In the genomic region with DNA sequence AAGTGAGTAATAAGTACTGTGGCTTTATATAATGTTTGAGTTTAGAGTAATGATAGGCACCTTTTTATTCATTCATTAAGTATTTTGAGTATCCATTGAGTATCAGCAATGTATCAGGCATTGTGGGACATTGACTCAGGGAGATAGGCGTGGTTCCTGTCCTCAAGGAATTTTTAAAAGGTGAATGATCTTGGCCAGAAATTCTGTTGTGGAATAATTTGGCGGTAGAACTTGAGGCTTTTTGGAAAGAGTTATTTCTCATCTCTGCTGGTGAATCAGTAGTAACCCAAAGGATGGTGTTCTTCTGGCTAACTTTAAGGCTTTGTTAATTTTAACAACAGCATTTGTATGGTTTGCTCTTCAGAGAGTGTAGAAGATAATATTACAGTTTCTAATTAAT, we compare ENCODE assay signal across 9 cellular contexts. TPM values are rescaled to one million over a fixed set of nuclear protein-coding genes. Genes with fewer than 3 reads are reported as not detected.
A peak's percentile ranks its signal among the peaks of the same experiment; 100 is the strongest.
DNase-seq lines count a peak whose midpoint lies in the region; ATAC-seq and TF ChIP-seq lines count a peak whose summit lies in the region.
"Had no signal": no experiment of that assay in that cellular context is flagged by ENCODE, and none has a peak within 500 bp of the region (broad histone marks: within the 10 kb centered on the region; RNA-seq: fewer than 3 reads in every experiment).

No MANE protein-coding gene starts in this region.

- no peak for TF ChIP-seq EP300 in suprapubic skin (IDR thresholded peaks at IDR 0.05)

- TF ChIP-seq POLR2A in suprapubic skin (IDR thresholded peaks at IDR 0.05) (no peak), lower leg skin (IDR thresholded peaks at IDR 0.05) (no peak)

- H3K36me3 ChIP-seq in suprapubic skin, result no peaks in the 10 kb centered on the region

- H3K9me3 Mint-ChIP-seq in activated CD8-positive, alpha-beta memory T cell treated with anti-CD3 and anti-CD28 coated beads, Interleukin-2, amount 10 ng/mL, durations not matched to agents 7 days and 5 days (ENCODE audit: low read depth), result no peaks in the 10 kb centered on the region
- H3K9me3 Mint-ChIP-seq in activated CD4-positive, alpha-beta memory T cell treated with anti-CD3 and anti-CD28 coated beads for 36 hours, result no peaks in the 10 kb centered on the region

- no peak for DNase-seq in activated CD8-positive, alpha-beta memory T cell treated with anti-CD3 and anti-CD28 coated beads, Interleukin-2, amount 10 ng/mL, durations not matched to agents 7 days and 5 days
- DNase-seq in activated CD8-positive, alpha-beta memory T cell treated with anti-CD3 and anti-CD28 coated beads, Interleukin-2, amount 50 U/mL, for 4 hours, result no peak
- no peak for DNase-seq in activated CD4-positive, alpha-beta memory T cell treated with anti-CD3 and anti-CD28 coated beads for 36 hours
- no peak for DNase-seq in right cardiac atrium
- DNase-seq in suprapubic skin (ENCODE audit: low spot score in 2 of 2), result peak in 1 of 2 donors; percentile 21
- DNase-seq in NCI-H69 (lab: John Stamatoyannopoulos, UW), result no peak
- DNase-seq in lower leg skin (ENCODE audit: low spot score in 2 of 2), result no peak
- DNase-seq: RPMI8226 had no signal

- no peaks in the 10 kb centered on the region for H3K27me3 Mint-ChIP-seq in activated CD8-positive, alpha-beta memory T cell treated with anti-CD3 and anti-CD28 coated beads, Interleukin-2, amount 10 ng/mL, durations not matched to agents 7 days and 5 days
- H3K27me3 Mint-ChIP-seq in activated CD4-positive, alpha-beta memory T cell treated with anti-CD3 and anti-CD28 coated beads for 36 hours, result no peaks in the 10 kb centered on the region

- peaks cover 57% of the 10 kb centered on the region for H3K4me1 Mint-ChIP-seq in activated CD8-positive, alpha-beta memory T cell treated with anti-CD3 and anti-CD28 coated beads, Interleukin-2, amount 10 ng/mL, durations not matched to agents 7 days and 5 days
- H3K4me1 Mint-ChIP-seq in activated CD4-positive, alpha-beta memory T cell treated with anti-CD3 and anti-CD28 coated beads for 36 hours (ENCODE audit: low read depth), result peaks cover 65% of the 10 kb centered on the region

- POLR2A ChIA-PET in activated CD4-positive, alpha-beta memory T cell treated with anti-CD3 and anti-CD28 coated beads for 36 hours (lab: Charles Lee), result interaction anchor here (1.3 to 3.1 kb wide), 4 partner anchors 48 to 72 kb away, joined by 3 to 17 read pairs (median 10); no protein-coding TSS in a partner anchor

- H3K4me3 ChIP-seq in right cardiac atrium (ENCODE audit: low read length) (peak overlapping the region; percentile 76), suprapubic skin (peak overlapping the region; percentile 99), lower leg skin (ENCODE audit: low read depth, poor library complexity, severe bottlenecking) (no peak overlapping the region)

- CTCF ChIA-PET in activated CD8-positive, alpha-beta memory T cell treated with anti-CD3 and anti-CD28 coated beads, Interleukin-2, amount 10 ng/mL, durations not matched to agents 7 days and 5 days (lab: Charles Lee), result interaction anchor here (0.8 to 1.2 kb wide), 3 partner anchors 26 to 118 kb away, joined by 3 to 4 read pairs (median 3); no protein-coding TSS in a partner anchor
- CTCF ChIA-PET in activated CD4-positive, alpha-beta memory T cell treated with anti-CD3 and anti-CD28 coated beads for 36 hours (lab: Charles Lee), result interaction anchor here (1.4 to 2.0 kb wide), 4 partner anchors 10 to 67 kb away, joined by 8 to 13 read pairs (median 9); no protein-coding TSS in a partner anchor

- no peaks in the 10 kb centered on the region for H3K27me3 ChIP-seq in right cardiac atrium (ENCODE audit: control insufficient read depth, insufficient read depth)
- H3K27me3 ChIP-seq in suprapubic skin, result no peaks in the 10 kb centered on the region

- TF ChIP-seq CTCF in suprapubic skin (IDR thresholded peaks at IDR 0.05) (no peak), lower leg skin (IDR thresholded peaks at IDR 0.05) (no peak)

- no peak for ATAC-seq in activated CD8-positive, alpha-beta memory T cell treated with anti-CD3 and anti-CD28 coated beads, Interleukin-2, amount 10 ng/mL, durations not matched to agents 7 days and 5 days
- no peak for ATAC-seq in right cardiac atrium
- ATAC-seq in HG02642 (IDR thresholded peaks at IDR 0.05; ENCODE audit: poor library complexity, unreplicated experiment), result no peak

- H3K9me3 ChIP-seq in right cardiac atrium (ENCODE audit: control insufficient read depth, low read length) (no peaks in the 10 kb centered on the region), suprapubic skin (no peaks in the 10 kb centered on the region)

- H3K36me3 Mint-ChIP-seq in activated CD8-positive, alpha-beta memory T cell treated with anti-CD3 and anti-CD28 coated beads, Interleukin-2, amount 10 ng/mL, durations not matched to agents 7 days and 5 days, result peaks cover 31% of the 10 kb centered on the region
- H3K36me3 Mint-ChIP-seq in activated CD4-positive, alpha-beta memory T cell treated with anti-CD3 and anti-CD28 coated beads for 36 hours, result peaks cover 15% of the 10 kb centered on the region

- no peak overlapping the region for H3K27ac Mint-ChIP-seq in activated CD8-positive, alpha-beta memory T cell treated with anti-CD3 and anti-CD28 coated beads, Interleukin-2, amount 10 ng/mL, durations not matched to agents 7 days and 5 days
- peak overlapping the region; percentile 87 for H3K27ac Mint-ChIP-seq in activated CD4-positive, alpha-beta memory T cell treated with anti-CD3 and anti-CD28 coated beads for 36 hours

- peaks cover 14% of the 10 kb centered on the region for H3K4me1 ChIP-seq in right cardiac atrium (ENCODE audit: control insufficient read depth, insufficient read depth, low read length)
- H3K4me1 ChIP-seq in suprapubic skin, result peaks cover 60% of the 10 kb centered on the region

- 63% methylated on average over 2 of the region's 2 CpGs for WGBS in right cardiac atrium
- 35% methylated on average over 2 of the region's 2 CpGs for WGBS in suprapubic skin
- WGBS in lower leg skin, 2 donors, result 26 to 35% methylated on average over 2 of the region's 2 CpGs

- no peak overlapping the region for H3K27ac ChIP-seq in right cardiac atrium (ENCODE audit: low read length)
- no peak overlapping the region for H3K27ac ChIP-seq in suprapubic skin

- peak overlapping the region; percentile 82 for H3K4me3 Mint-ChIP-seq in activated CD8-positive, alpha-beta memory T cell treated with anti-CD3 and anti-CD28 coated beads, Interleukin-2, amount 10 ng/mL, durations not matched to agents 7 days and 5 days
- peak overlapping the region; percentile 93 for H3K4me3 Mint-ChIP-seq in activated CD4-positive, alpha-beta memory T cell treated with anti-CD3 and anti-CD28 coated beads for 36 hours

- intact Hi-C loops in activated CD4-positive, alpha-beta memory T cell treated with anti-CD3 and anti-CD28 coated beads for 36 hours (cut with micrococcal nuclease), result loop anchor here (2.0 to 5.0 kb wide), 4 partner anchors 77 to 454 kb away; partner anchors contain the start of genes CNBP, RAB43 and RPN1
- intact Hi-C loops in right cardiac atrium (cut with DNase I), result loop anchor here in 2 of 4 donors (5.0 to 10.0 kb wide), 2 partner anchors 46 to 57 kb away; no protein-coding TSS in a partner anchor
- intact Hi-C loops in lower leg skin (cut with DNase I; ENCODE audit: low total_unique reads), result no loop called here

RNA-seq across cellular contexts. Expression of gene RAB7A, which starts 2.0 kb away (rescaled TPM):
- total RNA-seq in activated CD8-positive, alpha-beta memory T cell treated with anti-CD3 and anti-CD28 coated beads, Interleukin-2, amount 10 ng/mL, durations not matched to agents 7 days and 5 days, result 100 to 1,000 TPM; 184 to 238 TPM
- 100 to 1,000 TPM; 264 to 272 TPM for total RNA-seq in activated CD4-positive, alpha-beta memory T cell treated with anti-CD3 and anti-CD28 coated beads for 36 hours
- total RNA-seq in right cardiac atrium (100 to 1,000 TPM; 228 to 242 (median 238) TPM), suprapubic skin (100 to 1,000 TPM; 120 to 154 (median 133) TPM), lower leg skin (100 to 1,000 TPM in 3 of 4 donors, 10 to 100 TPM in 1; 82.0 to 127 (median 114) TPM)
- polyA plus RNA-seq in right cardiac atrium, result 192 TPM
